9 cellular contexts compared by ENCODE assay signal in genomic region chr1:67840449-67840848, GRCh38. TPM values are rescaled to one million over a fixed set of nuclear protein-coding genes. Genes with fewer than 3 reads are reported as not detected.
A peak's percentile ranks its signal among the peaks of the same experiment; 100 is the strongest.
DNase-seq lines count a peak whose midpoint lies in the region; ATAC-seq, FAIRE-seq and TF ChIP-seq lines count a peak whose summit lies in the region.
"Had no signal": no experiment of that assay in that cellular context is flagged by ENCODE, and none has a peak within 500 bp of the region (broad histone marks: within the 10 kb centered on the region; RNA-seq: fewer than 3 reads in every experiment).

No MANE protein-coding gene starts in this region.

- ATAC-seq in GM18873 (IDR thresholded peaks at IDR 0.05; ENCODE audit: low FRiP score, unreplicated experiment), result no peak

- H3K4me1 ChIP-seq in HUES6 (ENCODE audit: control insufficient read depth, insufficient read depth, low read length), result peaks cover 52% of the 10 kb centered on the region
- H3K4me1 ChIP-seq in effector memory CD4-positive, alpha-beta T cell (ENCODE audit: control insufficient read depth, insufficient read depth, low read length, poor library complexity, severe bottlenecking), result no peaks in the 10 kb centered on the region
- H3K4me1 ChIP-seq: testis had no signal

- no peak for FAIRE-seq in urothelium cell line (lab: Jason Lieb, UNC)

- H3K9ac ChIP-seq in HUES6 (ENCODE audit: low read length), result no peak overlapping the region

- H3K27me3 ChIP-seq in HUES6 (ENCODE audit: control insufficient read depth, insufficient read depth, low read length), result 0 out of 2 replicates have a peak, but pooled peaks cover 3% of the 10 kb centered on the region
- no peaks in the 10 kb centered on the region for H3K27me3 ChIP-seq in kidney epithelial cell (ENCODE audit: control insufficient read depth, insufficient read depth, low read length)
- H3K27me3 ChIP-seq in effector memory CD4-positive, alpha-beta T cell (replicated peaks; ENCODE audit: control insufficient read depth, insufficient read depth, low read length, poor library complexity, severe bottlenecking), result no peaks in the 10 kb centered on the region
- H3K27me3 ChIP-seq: testis had no signal

- DNase-seq in cardiac fibroblast (ENCODE audit: low read depth in 2 of 2), result peak; percentile 95
- DNase-seq in kidney epithelial cell (ENCODE audit: low read depth), result peak; percentile 38
- peak; percentile 63 for DNase-seq in urothelium cell line (ENCODE audit: low spot score)
- DNase-seq in effector memory CD4-positive, alpha-beta T cell, result no peak
- no peak for DNase-seq in erythroblast (lab: John Stamatoyannopoulos, UW)
- DNase-seq: GF-D8, testis had no signal

- TF ChIP-seq CTCF in cardiac fibroblast (IDR thresholded peaks at IDR 0.05; ENCODE audit: low read depth, low read length) (no peak), kidney epithelial cell (IDR thresholded peaks at IDR 0.05; ENCODE audit: insufficient read depth, low read length, poor library complexity, severe bottlenecking) (no peak)

- H3K4me3 ChIP-seq in HUES6 (ENCODE audit: low read depth, low read length), result peak overlapping the region; percentile 2; the same call in 1 of the 2 replicates
- H3K4me3 ChIP-seq in cardiac fibroblast (replicated peaks in 1 of 2; ENCODE audit: low read depth in 2 of 2, low read length in 2 of 2), result no peak overlapping the region
- no peak overlapping the region for H3K4me3 ChIP-seq in kidney epithelial cell (ENCODE audit: low read depth, low read length)
- no peak overlapping the region for H3K4me3 ChIP-seq in effector memory CD4-positive, alpha-beta T cell (ENCODE audit: insufficient read depth, low read depth, low read length, poor library complexity, severe bottlenecking)
- H3K4me3 ChIP-seq: testis had no signal

- H3K27ac ChIP-seq in HUES6 (ENCODE audit: low read depth, low read length), result peak overlapping the region; percentile 28; the same call in 1 of the 2 replicates
- no peak overlapping the region for H3K27ac ChIP-seq in effector memory CD4-positive, alpha-beta T cell (ENCODE audit: insufficient read depth, low read length, poor library complexity, severe bottlenecking)
- H3K27ac ChIP-seq: testis had no signal

- H3K36me3 ChIP-seq in HUES6 (ENCODE audit: control insufficient read depth, insufficient read depth, low read length), result no peaks in the 10 kb centered on the region
- H3K36me3 ChIP-seq in kidney epithelial cell (ENCODE audit: control insufficient read depth, insufficient read depth, low read length), result no peaks in the 10 kb centered on the region
- H3K36me3 ChIP-seq in effector memory CD4-positive, alpha-beta T cell (ENCODE audit: control insufficient read depth, insufficient read depth, low read length), result no peaks in the 10 kb centered on the region

- H3K9me3 ChIP-seq in HUES6 (ENCODE audit: control insufficient read depth, insufficient read depth, low read depth, low read length), result no peaks in the 10 kb centered on the region
- no peaks in the 10 kb centered on the region for H3K9me3 ChIP-seq in effector memory CD4-positive, alpha-beta T cell (ENCODE audit: control insufficient read depth, low read length)
- H3K9me3 ChIP-seq: testis had no signal

- no peak for TF ChIP-seq POLR2A in erythroblast (IDR thresholded peaks at IDR 0.05; ENCODE audit: low read length)

RNA-seq across cellular contexts. Expression of gene GNG12, which starts 7.2 kb away (rescaled TPM):
- 75.9 and 85.7 TPM in 2 replicates for total RNA-seq in kidney epithelial cell

Comparison
In these comparisons a context has a peak if more than half of its experiments do, and no peak if none do; other contexts are left out.
1. DNase-seq: peak in cardiac fibroblast (2 of 2), kidney epithelial cell (single experiment) and urothelium cell line (single experiment); none in effector memory CD4-positive, alpha-beta T cell (0 of 3) and erythroblast (0 of 2).